Comparison of ENCODE assay signal across 13 cellular contexts in the genomic region with DNA sequence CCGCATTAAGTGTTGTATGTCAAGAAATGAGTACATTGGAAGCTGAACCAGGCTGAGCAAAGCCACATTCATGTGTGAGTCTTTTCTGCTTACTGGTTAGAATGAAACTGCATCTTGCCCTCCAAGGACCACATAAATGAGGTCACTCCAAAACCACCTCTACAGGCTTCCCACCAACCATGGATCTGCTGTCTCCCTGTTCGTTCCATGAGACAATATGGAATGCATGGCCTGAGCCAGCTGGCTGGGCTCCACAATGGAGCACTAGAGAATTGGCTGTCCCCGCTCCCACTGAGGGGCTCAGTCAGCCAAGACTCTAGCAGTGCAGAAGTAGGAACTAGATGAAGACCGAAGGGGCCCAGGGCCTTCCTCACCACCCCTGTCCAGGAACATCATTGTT.
DNase-seq lines count a peak whose midpoint lies in the region; ATAC-seq and TF ChIP-seq lines count a peak whose summit lies in the region.
"Had no signal": no experiment of that assay in that cellular context is flagged by ENCODE, and none has a peak within 500 bp of the region (broad histone marks: within the 10 kb centered on the region; RNA-seq: fewer than 3 reads in every experiment).

No MANE protein-coding gene starts in this region.

- H3K27ac ChIP-seq in right lobe of liver: peak overlapping the region in 1 of 3 donors; percentile 18
- H3K27ac ChIP-seq in prostate gland: no peak overlapping the region

- no peaks in the 10 kb centered on the region for H3K27me3 ChIP-seq in right lobe of liver
- no peaks in the 10 kb centered on the region for H3K27me3 ChIP-seq in prostate gland (replicated peaks; ENCODE audit: insufficient read depth)
- H3K27me3 ChIP-seq: tibial nerve had no signal

- ATAC-seq in right lobe of liver: peak; percentile 16 to 55 (median 34)
- ATAC-seq: naive thymus-derived CD4-positive, alpha-beta T cell had no signal

- H3K36me3 ChIP-seq in right lobe of liver (peaks cover 0 to 8% (median 0%) of the 10 kb centered on the region in 4 donors), prostate gland (no peaks in the 10 kb centered on the region)
- H3K36me3 ChIP-seq: tibial nerve had no signal

- no peaks in the 10 kb centered on the region for H3K27me3 Mint-ChIP-seq in type B pancreatic cell

- 61% methylated on average over 4 of the region's 4 CpGs for WGBS in right lobe of liver (ENCODE audit: insufficient coverage, low coverage, low lambda C conversion rate, missing lambda C conversion rate)
- 45% methylated on average over 4 of the region's 4 CpGs for WGBS in prostate gland

- H3K9me3 Mint-ChIP-seq in type B pancreatic cell: no peaks in the 10 kb centered on the region
- H3K9me3 Mint-ChIP-seq: naive thymus-derived CD4-positive, alpha-beta T cell had no signal

- intact Hi-C loops in right lobe of liver (cut with DNase I): no loop called here
- intact Hi-C loops in prostate gland (cut with DNase I): no loop called here

- H3K27ac Mint-ChIP-seq in type B pancreatic cell: peak overlapping the region; percentile 24
- H3K27ac Mint-ChIP-seq: naive thymus-derived CD4-positive, alpha-beta T cell had no signal

- H3K4me3 ChIP-seq in right lobe of liver: no peak overlapping the region
- H3K4me3 ChIP-seq in prostate gland: no peak overlapping the region
- H3K4me3 ChIP-seq: A549, tibial nerve had no signal

- H3K36me3 Mint-ChIP-seq in type B pancreatic cell: peaks cover 17% of the 10 kb centered on the region
- H3K36me3 Mint-ChIP-seq: naive thymus-derived CD4-positive, alpha-beta T cell had no signal

- TF ChIP-seq POLR2A in right lobe of liver (IDR thresholded peaks at IDR 0.05) (no peak), prostate gland (IDR thresholded peaks at IDR 0.05) (no peak)

- H3K4me1 ChIP-seq in right lobe of liver (peaks cover 0 to 47% (median 23%) of the 10 kb centered on the region in 4 donors), prostate gland (replicated peaks) (peaks cover 4% of the 10 kb centered on the region)

- no peaks in the 10 kb centered on the region for H3K9me3 ChIP-seq in right lobe of liver
- no peaks in the 10 kb centered on the region for H3K9me3 ChIP-seq in prostate gland
- H3K9me3 ChIP-seq: A549, tibial nerve had no signal

- TF ChIP-seq CTCF in right lobe of liver (IDR thresholded peaks at IDR 0.05) (no peak), type B pancreatic cell (conservative IDR thresholded peaks at IDR 0.05) (no peak), prostate gland (IDR thresholded peaks at IDR 0.05) (no peak)

- DNase-seq in NCI-H1694 (lab: John Stamatoyannopoulos, UW): peak; percentile 10
- DNase-seq in NCI-H1694 treated with DMSO at 0.1 percent for 48 hours (lab: John Stamatoyannopoulos, UW): no peak
- DNase-seq in cerebellum (ENCODE audit: low spot score): peak; percentile 38
- no peak for DNase-seq in right lobe of liver
- DNase-seq in type B pancreatic cell (ENCODE audit: extremely low spot score, unreplicated experiment): no peak
- no peak for DNase-seq in midbrain (lab: John Stamatoyannopoulos, UW)
- DNase-seq in middle frontal gyrus (ENCODE audit: extremely low spot score, low spot score): no peak
- DNase-seq in prostate gland (ENCODE audit: low spot score): no peak
- DNase-seq: DND-41; Kasumi-1; naive thymus-derived CD4-positive, alpha-beta T cell had no signal

- no peak overlapping the region for H3K4me3 Mint-ChIP-seq in type B pancreatic cell
- H3K4me3 Mint-ChIP-seq: naive thymus-derived CD4-positive, alpha-beta T cell had no signal

- peaks cover 52% of the 10 kb centered on the region for H3K4me1 Mint-ChIP-seq in type B pancreatic cell (ENCODE audit: unreplicated experiment)

Comparison
In these comparisons a context has a peak if more than half of its experiments do, and no peak if none do; other contexts are left out.
1. DNase-seq: peak in NCI-H1694 (single experiment) and cerebellum (single experiment); none in NCI-H1694 treated with DMSO at 0.1 percent for 48 hours (single experiment), right lobe of liver (0 of 3), type B pancreatic cell (single experiment), midbrain (single experiment), middle frontal gyrus (single experiment) and prostate gland (single experiment).